In the genomic region with DNA sequence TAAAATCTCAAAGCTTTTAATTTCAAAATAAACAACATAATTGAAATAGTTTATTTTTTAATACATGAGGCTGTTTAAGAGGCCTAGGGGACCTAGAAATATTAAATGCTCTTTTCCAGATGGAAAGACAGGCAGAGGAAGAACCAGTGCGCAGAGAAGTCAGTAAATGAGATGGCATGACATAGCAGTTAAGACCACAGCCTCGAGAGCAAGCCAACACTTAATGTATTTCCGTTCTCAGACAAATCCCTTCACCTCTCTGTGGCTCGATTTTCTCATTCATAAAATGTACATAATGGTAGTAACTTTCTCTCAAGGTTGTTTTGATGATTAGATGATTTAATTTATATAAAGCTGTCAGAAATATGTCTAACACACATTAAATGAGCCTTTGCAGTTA, we compare ENCODE assay signal across 1 cellular context.
TF ChIP-seq lines count a peak whose summit lies in the region.

No MANE protein-coding gene starts in this region.

TF ChIP-seq in GM23338, 12 proteins besides CTCF, POLR2A, EP300 and RAD21 (continued from another document):
- TF ChIP-seq, protein P1, sequence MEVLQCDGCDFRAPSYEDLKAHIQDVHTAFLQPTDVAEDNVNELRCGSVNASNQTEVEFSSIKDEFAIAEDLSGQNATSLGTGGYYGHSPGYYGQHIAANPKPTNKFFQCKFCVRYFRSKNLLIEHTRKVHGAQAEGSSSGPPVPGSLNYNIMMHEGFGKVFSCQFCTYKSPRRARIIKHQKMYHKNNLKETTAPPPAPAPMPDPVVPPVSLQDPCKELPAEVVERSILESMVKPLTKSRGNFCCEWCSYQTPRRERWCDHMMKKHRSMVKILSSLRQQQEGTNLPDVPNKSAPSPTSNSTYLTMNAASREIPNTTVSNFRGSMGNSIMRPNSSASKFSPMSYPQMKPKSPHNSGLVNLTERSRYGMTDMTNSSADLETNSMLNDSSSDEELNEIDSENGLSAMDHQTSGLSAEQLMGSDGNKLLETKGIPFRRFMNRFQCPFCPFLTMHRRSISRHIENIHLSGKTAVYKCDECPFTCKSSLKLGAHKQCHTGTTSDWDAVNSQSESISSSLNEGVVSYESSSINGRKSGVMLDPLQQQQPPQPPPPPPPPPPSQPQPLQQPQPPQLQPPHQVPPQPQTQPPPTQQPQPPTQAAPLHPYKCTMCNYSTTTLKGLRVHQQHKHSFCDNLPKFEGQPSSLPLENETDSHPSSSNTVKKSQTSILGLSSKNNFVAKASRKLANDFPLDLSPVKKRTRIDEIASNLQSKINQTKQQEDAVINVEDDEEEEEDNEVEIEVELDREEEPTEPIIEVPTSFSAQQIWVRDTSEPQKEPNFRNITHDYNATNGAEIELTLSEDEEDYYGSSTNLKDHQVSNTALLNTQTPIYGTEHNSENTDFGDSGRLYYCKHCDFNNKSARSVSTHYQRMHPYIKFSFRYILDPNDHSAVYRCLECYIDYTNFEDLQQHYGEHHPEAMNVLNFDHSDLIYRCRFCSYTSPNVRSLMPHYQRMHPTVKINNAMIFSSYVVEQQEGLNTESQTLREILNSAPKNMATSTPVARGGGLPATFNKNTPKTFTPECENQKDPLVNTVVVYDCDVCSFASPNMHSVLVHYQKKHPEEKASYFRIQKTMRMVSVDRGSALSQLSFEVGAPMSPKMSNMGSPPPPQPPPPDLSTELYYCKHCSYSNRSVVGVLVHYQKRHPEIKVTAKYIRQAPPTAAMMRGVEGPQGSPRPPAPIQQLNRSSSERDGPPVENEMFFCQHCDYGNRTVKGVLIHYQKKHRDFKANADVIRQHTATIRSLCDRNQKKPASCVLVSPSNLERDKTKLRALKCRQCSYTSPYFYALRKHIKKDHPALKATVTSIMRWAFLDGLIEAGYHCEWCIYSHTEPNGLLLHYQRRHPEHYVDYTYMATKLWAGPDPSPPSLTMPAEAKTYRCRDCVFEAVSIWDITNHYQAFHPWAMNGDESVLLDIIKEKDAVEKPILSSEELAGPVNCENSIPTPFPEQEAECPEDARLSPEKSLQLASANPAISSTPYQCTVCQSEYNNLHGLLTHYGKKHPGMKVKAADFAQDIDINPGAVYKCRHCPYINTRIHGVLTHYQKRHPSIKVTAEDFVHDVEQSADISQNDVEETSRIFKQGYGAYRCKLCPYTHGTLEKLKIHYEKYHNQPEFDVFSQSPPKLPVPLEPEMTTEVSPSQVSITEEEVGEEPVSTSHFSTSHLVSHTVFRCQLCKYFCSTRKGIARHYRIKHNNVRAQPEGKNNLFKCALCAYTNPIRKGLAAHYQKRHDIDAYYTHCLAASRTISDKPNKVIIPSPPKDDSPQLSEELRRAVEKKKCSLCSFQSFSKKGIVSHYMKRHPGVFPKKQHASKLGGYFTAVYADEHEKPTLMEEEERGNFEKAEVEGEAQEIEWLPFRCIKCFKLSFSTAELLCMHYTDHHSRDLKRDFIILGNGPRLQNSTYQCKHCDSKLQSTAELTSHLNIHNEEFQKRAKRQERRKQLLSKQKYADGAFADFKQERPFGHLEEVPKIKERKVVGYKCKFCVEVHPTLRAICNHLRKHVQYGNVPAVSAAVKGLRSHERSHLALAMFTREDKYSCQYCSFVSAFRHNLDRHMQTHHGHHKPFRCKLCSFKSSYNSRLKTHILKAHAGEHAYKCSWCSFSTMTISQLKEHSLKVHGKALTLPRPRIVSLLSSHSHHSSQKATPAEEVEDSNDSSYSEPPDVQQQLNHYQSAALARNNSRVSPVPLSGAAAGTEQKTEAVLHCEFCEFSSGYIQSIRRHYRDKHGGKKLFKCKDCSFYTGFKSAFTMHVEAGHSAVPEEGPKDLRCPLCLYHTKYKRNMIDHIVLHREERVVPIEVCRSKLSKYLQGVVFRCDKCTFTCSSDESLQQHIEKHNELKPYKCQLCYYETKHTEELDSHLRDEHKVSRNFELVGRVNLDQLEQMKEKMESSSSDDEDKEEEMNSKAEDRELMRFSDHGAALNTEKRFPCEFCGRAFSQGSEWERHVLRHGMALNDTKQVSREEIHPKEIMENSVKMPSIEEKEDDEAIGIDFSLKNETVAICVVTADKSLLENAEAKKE (CRISPR knock-in tag; IDR thresholded peaks at IDR 0.05), result no peak
- no peak for TF ChIP-seq EZH2 (IDR thresholded peaks at IDR 0.05; ENCODE audit: low read depth, unreplicated experiment)
